In genomic region chr4:169335331-169335730, GRCh38 we compare ENCODE assay signal across 1 cellular context.
A peak's percentile ranks its signal among the peaks of the same experiment; 100 is the strongest.
TF ChIP-seq lines count a peak whose summit lies in the region.

No MANE protein-coding gene starts in this region.

TF ChIP-seq in HEK293, 187 proteins besides CTCF, POLR2A, EP300 and RAD21 (continued from another document and continues in another):
- TF ChIP-seq ZNF155 (tag by site-specific recombination; IDR thresholded peaks at IDR 0.05) (no peak), REST (tag by site-specific recombination; IDR thresholded peaks at IDR 0.05) (no peak), ZNF366 (tag by site-specific recombination; conservative IDR thresholded peaks at IDR 0.05) (no peak; the same call in 1 of the 2 replicates), ZBTB49 (tag by site-specific recombination; IDR thresholded peaks at IDR 0.05; ENCODE audit: low read depth) (no peak), ZNF19 (tag by site-specific recombination; IDR thresholded peaks at IDR 0.05; ENCODE audit: low read depth) (no peak), EGR2 (tag by site-specific recombination; IDR thresholded peaks at IDR 0.05; ENCODE audit: low read depth) (no peak), ATF2 (tag by site-specific recombination; IDR thresholded peaks at IDR 0.05; ENCODE audit: low read depth) (no peak), ZNF302 (tag by site-specific recombination; IDR thresholded peaks at IDR 0.05; ENCODE audit: low read depth) (no peak), ZBTB11 (tag by site-specific recombination; conservative IDR thresholded peaks at IDR 0.05; ENCODE audit: low read depth) (no peak), GFI1B (tag by site-specific recombination; IDR thresholded peaks at IDR 0.05) (no peak), ZNF148 (tag by site-specific recombination; IDR thresholded peaks at IDR 0.05; ENCODE audit: borderline replicate concordance) (no peak), SCRT2 (tag by site-specific recombination; IDR thresholded peaks at IDR 0.05) (no peak), ZNF449 (tag by site-specific recombination; IDR thresholded peaks at IDR 0.05) (no peak), FEZF1 (tag by site-specific recombination; IDR thresholded peaks at IDR 0.05) (peak; percentile 47; the same call in 1 of the 2 replicates), ZSCAN5A (tag by site-specific recombination; IDR thresholded peaks at IDR 0.05) (no peak), KLF9 (tag by site-specific recombination; IDR thresholded peaks at IDR 0.05; ENCODE audit: low read depth) (no peak), ZBTB48 (tag by site-specific recombination; IDR thresholded peaks at IDR 0.05) (no peak), ZNF433 (tag by site-specific recombination; IDR thresholded peaks at IDR 0.05; ENCODE audit: low read depth) (no peak), ZNF560 (tag by site-specific recombination; IDR thresholded peaks at IDR 0.05; ENCODE audit: borderline replicate concordance) (no peak), ZNF501 (tag by site-specific recombination; IDR thresholded peaks at IDR 0.05) (no peak), ZBTB6 (tag by site-specific recombination; IDR thresholded peaks at IDR 0.05) (no peak), OVOL3 (tag by site-specific recombination; IDR thresholded peaks at IDR 0.05) (no peak), ZNF513 (tag by site-specific recombination; IDR thresholded peaks at IDR 0.05) (no peak), ZNF18 (tag by site-specific recombination; IDR thresholded peaks at IDR 0.05) (no peak), ZNF571 (tag by site-specific recombination; IDR thresholded peaks at IDR 0.05) (no peak), ZNF629 (tag by site-specific recombination; IDR thresholded peaks at IDR 0.05) (peak; percentile 66), ZNF701 (tag by site-specific recombination; IDR thresholded peaks at IDR 0.05) (no peak), ZNF121 (tag by site-specific recombination; IDR thresholded peaks at IDR 0.05) (no peak)
